18 cellular contexts compared by ENCODE assay signal in genomic region chr18:66603941-66604627, GRCh38. TPM values are rescaled to one million over a fixed set of nuclear protein-coding genes. Genes with fewer than 3 reads are reported as not detected.
A peak's percentile ranks its signal among the peaks of the same experiment; 100 is the strongest.
DNase-seq lines count a peak whose midpoint lies in the region; ATAC-seq, FAIRE-seq and TF ChIP-seq lines count a peak whose summit lies in the region.
"Had no signal": no experiment of that assay in that cellular context is flagged by ENCODE, and none has a peak within 500 bp of the region (broad histone marks: within the 10 kb centered on the region; RNA-seq: fewer than 3 reads in every experiment).

Gene CDH19, minus strand, starts transcription at chr18:66604090. Its CDS starts 31,886 bp downstream, at chr18:66572204.

- TF ChIP-seq CTCF in H1 (IDR thresholded peaks at IDR 0.05; ENCODE audit: control extremely low read depth in 1 of 3, insufficient read depth in 1 of 3, low read depth in 1 of 3, low read length in 3 of 3): no peak

- H3K9me3 ChIP-seq in H1 (ENCODE audit: insufficient read depth in 2 of 2, low read depth in 1 of 2, low read length in 1 of 2): no peaks in the 10 kb centered on the region
- H3K9me3 ChIP-seq: pancreas had no signal

- H3K27ac ChIP-seq in H1 (ENCODE audit: low read depth, low read length): no peak within 1 kb of the TSS
- H3K27ac ChIP-seq: foreskin keratinocyte, pancreas had no signal

- H2BK15ac ChIP-seq in H1 (ENCODE audit: low read length): no peak within 1 kb of the TSS

- no peak within 1 kb of the TSS for H3K4me3 ChIP-seq in H1 (ENCODE audit: extremely low read depth in 1 of 4, insufficient read depth in 2 of 4, low read depth in 3 of 4, low read length in 4 of 4)
- H3K4me3 ChIP-seq: pancreas had no signal

- no peak within 1 kb of the TSS for H3K23ac ChIP-seq in H1 (ENCODE audit: insufficient read length)

- peak within 1 kb of the TSS; percentile 43 for H2BK120ac ChIP-seq in H1 (replicated peaks; ENCODE audit: low read depth, low read length)

- no peak within 1 kb of the TSS for H3K4ac ChIP-seq in H1 (replicated peaks; ENCODE audit: insufficient read length, low read depth, low read length)

- FAIRE-seq in H1 (lab: Jason Lieb, UNC): no peak
- FAIRE-seq: bronchial epithelial cell had no signal

- H3K27me3 ChIP-seq in H1 (replicated peaks in 1 of 4; ENCODE audit: control insufficient read depth in 3 of 4, extremely low read depth in 1 of 4, insufficient read depth in 3 of 4, low read length in 3 of 4): no peaks in the 10 kb centered on the region
- H3K27me3 ChIP-seq: foreskin keratinocyte, pancreas had no signal

- H4K91ac ChIP-seq in H1 (replicated peaks; ENCODE audit: insufficient read length, low read length): no peak within 1 kb of the TSS

- no peaks in the 10 kb centered on the region for H3K23me2 ChIP-seq in H1 (ENCODE audit: low read depth, low read length)

- no peak within 1 kb of the TSS for H3K14ac ChIP-seq in H1 (ENCODE audit: insufficient read length)

- H4K8ac ChIP-seq in H1 (ENCODE audit: extremely low read depth, insufficient read depth, low read length): no peak within 1 kb of the TSS

- TF ChIP-seq POLR2A in H1 (IDR thresholded peaks at IDR 0.05; ENCODE audit: control extremely low read depth in 1 of 2, low read depth in 2 of 2, low read length in 2 of 2): no peak

- 92% methylated on average over 9 of the region's 9 CpGs; no CpG with 5 or more reads in 1 of the 2 experiments for WGBS in H1 (ENCODE audit: extremely low coverage in 1 of 2, insufficient coverage in 1 of 2, insufficient read length in 1 of 2, insufficient replicate concordance in 2 of 2, low coverage in 1 of 2, low lambda C conversion rate in 2 of 2, missing lambda C conversion rate in 1 of 2), 2 experiments

- no peaks in the 10 kb centered on the region for H3K4me1 ChIP-seq in H1 (replicated peaks in 1 of 4; ENCODE audit: control insufficient read depth in 3 of 4, insufficient read depth in 4 of 4, low read length in 3 of 4)
- H3K4me1 ChIP-seq: foreskin keratinocyte, pancreas had no signal

- TF ChIP-seq EP300 in H1 (IDR thresholded peaks at IDR 0.05; ENCODE audit: borderline replicate concordance in 1 of 2, low read depth in 2 of 2, low read length in 2 of 2): no peak

- no peak within 1 kb of the TSS for H4K5ac ChIP-seq in H1 (ENCODE audit: insufficient read length, low read depth, low read length)

- CTCF ChIA-PET in H1 (lab: Charles Lee; ENCODE audit: partially characterized antibody): interaction anchor here (0.6 to 1.0 kb wide), 2 partner anchors 15 to 21 kb away, joined by 3 read pairs; no protein-coding TSS in a partner anchor

- H4K20me1 ChIP-seq in H1 (replicated peaks in 1 of 2; ENCODE audit: control insufficient read depth in 1 of 2, insufficient read depth in 2 of 2, low read length in 2 of 2): no peaks in the 10 kb centered on the region

- no peak within 1 kb of the TSS for H3K4me2 ChIP-seq in H1 (ENCODE audit: insufficient read depth in 1 of 2, low read depth in 2 of 2, low read length in 2 of 2)

- DNase-seq in NCI-H748 treated with DMSO at 0.1 percent for 48 hours (lab: John Stamatoyannopoulos, UW) (peak; percentile 46), H1 (ENCODE audit: low read depth in 1 of 2, low spot score in 2 of 2) (no peak), hippocampal formation (lab: John Stamatoyannopoulos, UW) (peak; percentile 44 to 94), sciatic nerve (ENCODE audit: low spot score) (peak; percentile 54), NCI-H82 treated with DMSO at 0.1 percent for 48 hours (lab: John Stamatoyannopoulos, UW; ENCODE audit: unreplicated experiment) (no peak), H4 (ENCODE audit: low spot score) (no peak)
- DNase-seq in stimulated activated naive CD4-positive, alpha-beta T cell (lab: John Stamatoyannopoulos, UW): no peak
- DNase-seq: activated CD4-positive, CD25-positive, alpha-beta regulatory T cell treated with anti-CD3 and anti-CD28 coated beads, Interleukin-2, amount 50 U/mL, for 72 hours; activated naive CD4-positive, alpha-beta T cell treated with anti-CD3 and anti-CD28 coated beads, Interleukin-2, amount 50 U/mL, for 16 hours; endodermal cell; foreskin keratinocyte; HFFc6; NCI-H2107; pancreas; stimulated activated CD4-positive, alpha-beta T cell treated with anti-CD3 and anti-CD28 coated beads, Interleukin-15, amount 100 ng/mL, for 24 hours; T-helper 9 cell had no signal

- no peaks in the 10 kb centered on the region for H3K79me1 ChIP-seq in H1 (ENCODE audit: low read depth, low read length)

- H2AFZ ChIP-seq in H1 (ENCODE audit: low read length): peak within 1 kb of the TSS; percentile 26; the same call in 1 of the 2 replicates

- no peak within 1 kb of the TSS for H3K18ac ChIP-seq in H1 (ENCODE audit: extremely low read depth, low read length)

- ATAC-seq in sciatic nerve: peak; percentile 97
- no peak for ATAC-seq in HG02642 (IDR thresholded peaks at IDR 0.05; ENCODE audit: poor library complexity, unreplicated experiment)
- ATAC-seq: foreskin keratinocyte, pancreas had no signal

- no peak within 1 kb of the TSS for H2AK5ac ChIP-seq in H1 (ENCODE audit: low read depth, low read length)

- H2BK5ac ChIP-seq in H1 (ENCODE audit: low read depth, low read length): no peak within 1 kb of the TSS

- no peak within 1 kb of the TSS for H3K9ac ChIP-seq in H1 (replicated peaks in 1 of 4; ENCODE audit: extremely low read depth in 1 of 4, low read depth in 3 of 4, low read length in 3 of 4)

- H3K79me2 ChIP-seq in H1 (ENCODE audit: control insufficient read depth in 1 of 2, insufficient read depth in 2 of 2, low read length in 2 of 2): no peaks in the 10 kb centered on the region

- no peak within 1 kb of the TSS for H3K56ac ChIP-seq in H1 (replicated peaks; ENCODE audit: insufficient read length, low read depth, low read length)

- H2BK12ac ChIP-seq in H1 (ENCODE audit: low read depth, low read length): no peak within 1 kb of the TSS

- POLR2A ChIA-PET in H1 (lab: Charles Lee; ENCODE audit: partially characterized antibody): no interaction called here

- H2BK20ac ChIP-seq in H1 (ENCODE audit: low read length): no peak within 1 kb of the TSS

- no peaks in the 10 kb centered on the region for H3K36me3 ChIP-seq in H1 (ENCODE audit: control insufficient read depth in 2 of 4, insufficient read depth in 4 of 4, low read length in 3 of 4)
- H3K36me3 ChIP-seq: pancreas had no signal

- no peak for TF ChIP-seq RAD21 in H1 (IDR thresholded peaks at IDR 0.05 in 1 of 2, conservative IDR thresholded peaks at IDR 0.05 in 1 of 2; ENCODE audit: low read depth in 2 of 2, low read length in 2 of 2)

- intact Hi-C loops in sciatic nerve (cut with DNase I): no loop called here

TF ChIP-seq in H1, 55 proteins besides CTCF, POLR2A, EP300 and RAD21:
- TF ChIP-seq SIRT6 (IDR thresholded peaks at IDR 0.05; ENCODE audit: low read length) (no peak), CHD1 (IDR thresholded peaks at IDR 0.05; ENCODE audit: low read depth, low read length) (no peak), YY1 (IDR thresholded peaks at IDR 0.05; ENCODE audit: low read depth, low read length) (no peak), GTF2F1 (IDR thresholded peaks at IDR 0.05; ENCODE audit: borderline replicate concordance, low read depth, low read length) (no peak), TEAD4 (IDR thresholded peaks at IDR 0.05; ENCODE audit: low read depth, low read length) (no peak), CEBPB (IDR thresholded peaks at IDR 0.05; ENCODE audit: low read depth, low read length) (no peak), PHF8 (conservative IDR thresholded peaks at IDR 0.05; ENCODE audit: low read depth, low read length) (no peak), KDM4A (IDR thresholded peaks at IDR 0.05; ENCODE audit: low read depth, low read length, severe bottlenecking) (no peak)

RNA-seq across cellular contexts. Expression of gene CDH19, which starts in this region (rescaled TPM):
- not detected in 2 replicates for total RNA-seq in H1 (2021; fragmentation: NEBNext Ultra II Directional; extraction: Animal tissue kit (Norgen Biotek cat#: 25700))
- not detected in 2 replicates for polyA plus RNA-seq in H1 (2011; rRNA removed)
- not detected for polyA plus RNA-seq in H1 (2011; cell fraction: cytosol; rRNA removed)
- polyA plus RNA-seq in H1 (2011; cell fraction: nucleus; rRNA removed): 0.06 TPM
- polyA plus RNA-seq in H1 (2012, experiment 1 of 2): not detected in 4 replicates
- not detected for polyA plus RNA-seq in H1 (2012, experiment 2 of 2)
- polyA plus RNA-seq in H1 (2013, experiment 1 of 2): 0.04 TPM
- polyA plus RNA-seq in H1 (2013, experiment 2 of 2): 0.02 TPM
- 0.47 TPM in 1 of 2 replicates, not detected in the other for polyA minus RNA-seq in H1 (2011; rRNA and poly(A)+ RNA removed)
- not detected for polyA minus RNA-seq in H1 (2011; cell fraction: cytosol; rRNA and poly(A)+ RNA removed)
- polyA minus RNA-seq in H1 (2011; cell fraction: nucleus; rRNA and poly(A)+ RNA removed): 0.40 TPM
- 160 TPM for total RNA-seq in sciatic nerve
- total RNA-seq in H4 (2014; rRNA removed; shearing (Covaris generic)): not detected in 2 replicates
- total RNA-seq: endodermal cell, foreskin keratinocyte, HFFc6 had no signal
- polyA plus RNA-seq: foreskin keratinocyte had no signal

Comparison
In these comparisons a context has a peak if more than half of its experiments do, and no peak if none do; other contexts are left out.
1. RNA of gene CDH19 (total RNA-seq): 160 TPM in sciatic nerve (single experiment); not detected in H1 and not detected in H4; every median in the first group is over 100 times any median in the second.
2. DNase-seq: peak in NCI-H748 treated with DMSO at 0.1 percent for 48 hours (single experiment), hippocampal formation (2 of 2) and sciatic nerve (single experiment); none in H1 (0 of 2), NCI-H82 treated with DMSO at 0.1 percent for 48 hours (single experiment), stimulated activated naive CD4-positive, alpha-beta T cell (0 of 6) and H4 (single experiment).